In the genomic region with DNA sequence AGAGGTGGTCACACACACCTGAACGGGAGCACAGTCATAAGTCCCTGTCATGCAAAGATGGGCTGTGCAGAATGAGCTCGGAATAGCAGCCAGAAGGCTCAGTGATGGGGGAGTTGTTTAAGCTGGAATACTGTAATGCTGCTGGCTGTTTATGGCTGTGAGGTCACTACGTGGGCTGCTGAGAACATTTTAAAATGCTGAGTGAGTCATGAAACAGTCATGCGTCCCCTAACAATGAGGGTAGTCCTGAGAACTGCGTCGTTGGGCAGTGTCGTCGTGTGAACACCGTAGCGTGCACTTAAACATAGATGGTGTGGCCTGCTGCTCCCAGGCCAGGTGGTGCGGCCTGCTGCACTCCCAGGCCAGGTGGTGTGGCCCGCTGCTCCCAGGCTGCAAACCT, we compare ENCODE assay signal across 1 cellular context.
TF ChIP-seq lines count a peak whose summit lies in the region.

No MANE protein-coding gene starts in this region.

TF ChIP-seq in SK-N-SH, 30 proteins besides CTCF, POLR2A, EP300 and RAD21 (continued from another document):
- TF ChIP-seq, protein P1, sequence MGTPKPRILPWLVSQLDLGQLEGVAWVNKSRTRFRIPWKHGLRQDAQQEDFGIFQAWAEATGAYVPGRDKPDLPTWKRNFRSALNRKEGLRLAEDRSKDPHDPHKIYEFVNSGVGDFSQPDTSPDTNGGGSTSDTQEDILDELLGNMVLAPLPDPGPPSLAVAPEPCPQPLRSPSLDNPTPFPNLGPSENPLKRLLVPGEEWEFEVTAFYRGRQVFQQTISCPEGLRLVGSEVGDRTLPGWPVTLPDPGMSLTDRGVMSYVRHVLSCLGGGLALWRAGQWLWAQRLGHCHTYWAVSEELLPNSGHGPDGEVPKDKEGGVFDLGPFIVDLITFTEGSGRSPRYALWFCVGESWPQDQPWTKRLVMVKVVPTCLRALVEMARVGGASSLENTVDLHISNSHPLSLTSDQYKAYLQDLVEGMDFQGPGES (IDR thresholded peaks at IDR 0.05; ENCODE audit: low read depth, low read length) = no peak
- no peak for TF ChIP-seq MAX (IDR thresholded peaks at IDR 0.05; ENCODE audit: low read depth)
- TF ChIP-seq USF2 (IDR thresholded peaks at IDR 0.05; ENCODE audit: borderline replicate concordance, low read depth, low read length) = no peak
